ENCODE assay signal across 22 cellular contexts in the genomic region with DNA sequence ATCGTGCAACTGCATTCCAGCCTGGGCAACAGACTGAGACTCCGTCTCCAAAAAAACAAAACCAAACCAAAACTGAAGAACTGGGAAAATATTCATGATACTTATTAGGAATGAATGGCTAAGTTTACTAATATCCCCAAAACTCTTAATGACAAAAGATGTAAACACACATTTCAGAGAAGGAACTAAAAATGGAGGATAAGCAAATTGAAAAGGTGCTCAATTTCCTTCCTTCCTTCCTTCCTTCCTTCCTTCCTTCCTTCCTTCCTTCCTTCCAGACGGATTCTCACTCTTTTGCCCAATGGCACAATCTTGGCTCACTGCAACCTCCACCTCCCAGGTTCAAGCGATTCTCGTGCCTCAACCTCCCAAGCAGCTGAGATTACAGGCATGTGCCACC. TPM values are rescaled to one million over a fixed set of nuclear protein-coding genes. Genes with fewer than 3 reads are reported as not detected.
A peak's percentile ranks its signal among the peaks of the same experiment; 100 is the strongest.
DNase-seq lines count a peak whose midpoint lies in the region; ATAC-seq, FAIRE-seq and TF ChIP-seq lines count a peak whose summit lies in the region.
"Had no signal": no experiment of that assay in that cellular context is flagged by ENCODE, and none has a peak within 500 bp of the region (broad histone marks: within the 10 kb centered on the region; RNA-seq: fewer than 3 reads in every experiment).

No MANE protein-coding gene starts in this region.

- no peaks in the 10 kb centered on the region for H3K9me3 ChIP-seq in BLaER1 treated with 17β-estradiol and CSF1 and Interleukin-3, amounts not matched to agents 10 nM and 100 nM (replicated peaks in 1 of 11)
- H3K9me3 ChIP-seq in GM23248 (ENCODE audit: low read depth) = no peaks in the 10 kb centered on the region
- no peaks in the 10 kb centered on the region for H3K9me3 ChIP-seq in endothelial cell of umbilical vein (replicated peaks; ENCODE audit: control insufficient read depth, insufficient read depth, low read length)
- H3K9me3 ChIP-seq in gastrocnemius medialis = no peaks in the 10 kb centered on the region
- H3K9me3 ChIP-seq: SJSA1 had no signal

- no peaks in the 10 kb centered on the region for H4K20me1 ChIP-seq in BLaER1 treated with 17β-estradiol and CSF1 and Interleukin-3, amounts not matched to agents 10 nM and 100 nM
- no peaks in the 10 kb centered on the region for H4K20me1 ChIP-seq in GM23248 (ENCODE audit: insufficient read depth)
- no peaks in the 10 kb centered on the region for H4K20me1 ChIP-seq in endothelial cell of umbilical vein (replicated peaks; ENCODE audit: control insufficient read depth, extremely low read depth, insufficient read depth, low read length)

- POLR2A ChIA-PET in endothelial cell of umbilical vein (lab: Charles Lee) = no interaction called here

- H3K27ac ChIP-seq in BLaER1 treated with 17β-estradiol and CSF1 and Interleukin-3, amounts not matched to agents 10 nM and 100 nM = peak overlapping the region in 1 of 11 experiments; percentile 88; a peak in 1 of 22 replicates
- H3K27ac ChIP-seq in GM23248 = no peak overlapping the region
- no peak overlapping the region for H3K27ac ChIP-seq in endothelial cell of umbilical vein (ENCODE audit: insufficient read depth, low read depth, low read length)
- no peak overlapping the region for H3K27ac ChIP-seq in gastrocnemius medialis
- H3K27ac ChIP-seq: C4-2B, SJSA1 had no signal

- H3K27ac Mint-ChIP-seq in type B pancreatic cell = no peak overlapping the region

- ATAC-seq in gastrocnemius medialis = no peak
- no peak for ATAC-seq in HG02884 (IDR thresholded peaks at IDR 0.05; ENCODE audit: unreplicated experiment)
- ATAC-seq in HG02840 (IDR thresholded peaks at IDR 0.05; ENCODE audit: low FRiP score, unreplicated experiment) = no peak
- ATAC-seq: GM12878, HCT116, Right ventricle myocardium inferior had no signal

- no peak for TF ChIP-seq CTCF in endothelial cell of umbilical vein (IDR thresholded peaks at IDR 0.05; ENCODE audit: extremely low read depth in 1 of 2, insufficient read depth in 1 of 2, low read depth in 1 of 2, low read length in 2 of 2)
- no peak for TF ChIP-seq CTCF in type B pancreatic cell (conservative IDR thresholded peaks at IDR 0.05)
- no peak for TF ChIP-seq CTCF in gastrocnemius medialis (IDR thresholded peaks at IDR 0.05 in 4 of 5, conservative IDR thresholded peaks at IDR 0.05 in 1 of 5)

- no peaks in the 10 kb centered on the region for H3K9me3 Mint-ChIP-seq in type B pancreatic cell

- peaks cover 35 to 69% (median 53%) of the 10 kb centered on the region in 10 experiments for H3K4me1 ChIP-seq in BLaER1 treated with 17β-estradiol and CSF1 and Interleukin-3, amounts not matched to agents 10 nM and 100 nM
- H3K4me1 ChIP-seq in GM23248 (ENCODE audit: insufficient read depth) (peaks cover 14% of the 10 kb centered on the region), endothelial cell of umbilical vein (ENCODE audit: control insufficient read depth, extremely low read depth, insufficient read depth, low read length) (peaks cover 6% of the 10 kb centered on the region), gastrocnemius medialis (peaks cover 0 to 10% of the 10 kb centered on the region in 2 donors)

- in situ Hi-C loops in GM23248 (cut with MboI) (loop anchor here (10.0 kb wide), 1 partner anchor 125 kb away; no protein-coding TSS in a partner anchor), gastrocnemius medialis (cut with MboI; ENCODE audit: low sequenced_read_pairs in 4 of 4) (loop anchor here in 1 of 4 donors (25.0 kb wide), 3 partner anchors 88 to 463 kb away; partner anchors contain the start of genes CLDN22 and CLDN24)

- no peak for DNase-seq in GM23248
- no peak for DNase-seq in endothelial cell of umbilical vein (ENCODE audit: low read depth, low spot score)
- DNase-seq in type B pancreatic cell (ENCODE audit: extremely low spot score, unreplicated experiment) = no peak
- no peak for DNase-seq in gastrocnemius medialis
- DNase-seq: ACHN, COR-L47, DMS79 treated with DMSO at 0.1 percent for 48 hours, NCI-H1694 treated with DMSO at 0.1 percent for 48 hours, NCI-H2081 treated with DMSO at 0.1 percent for 48 hours, NCI-H2171 treated with DMSO at 0.1 percent for 48 hours, NCI-H524 treated with DMSO at 0.1 percent for 48 hours, NCI-H82 had no signal

- 0 out of 2 replicates have a peak, but pooled peaks cover 3% of the 10 kb centered on the region for H3F3A ChIP-seq in GM23248 (ENCODE audit: insufficient read depth)

- H3K27me3 Mint-ChIP-seq in type B pancreatic cell = peaks cover 15% of the 10 kb centered on the region

- CTCF ChIA-PET in endothelial cell of umbilical vein (lab: Charles Lee) = no interaction called here

- no peaks in the 10 kb centered on the region for H3K79me2 ChIP-seq in GM23248 (ENCODE audit: insufficient read depth)
- no peaks in the 10 kb centered on the region for H3K79me2 ChIP-seq in endothelial cell of umbilical vein (ENCODE audit: control insufficient read depth, insufficient read depth, low read length)

- H3K9me2 ChIP-seq in GM23248 (ENCODE audit: insufficient read depth) = no peaks in the 10 kb centered on the region

- TF ChIP-seq POLR2A in endothelial cell of umbilical vein (IDR thresholded peaks at IDR 0.05; ENCODE audit: low read depth, low read length) (no peak), gastrocnemius medialis (IDR thresholded peaks at IDR 0.05) (no peak)

- H3K4me3 Mint-ChIP-seq in type B pancreatic cell = peak overlapping the region; percentile 58

- no peaks in the 10 kb centered on the region for H3K9me1 ChIP-seq in endothelial cell of umbilical vein (replicated peaks; ENCODE audit: control insufficient read depth, extremely low read depth, insufficient read depth, low read length)

- H3K4me1 Mint-ChIP-seq in type B pancreatic cell (ENCODE audit: unreplicated experiment) = peaks cover 22% of the 10 kb centered on the region

- WGBS in GM23248 (ENCODE audit: low coverage in 1 of 2, low lambda C conversion rate in 2 of 2, missing lambda C conversion rate in 2 of 2), 2 experiments = 79% methylated on average over 5 of the region's 5 CpGs

- dilution Hi-C loops in endothelial cell of umbilical vein (cut with MboI; ENCODE audit: extremely low pct_ligation_motif_present, low sequenced_read_pairs) = no loop called here

- no peak overlapping the region for H3K4me3 ChIP-seq in BLaER1 treated with 17β-estradiol and CSF1 and Interleukin-3, amounts not matched to agents 10 nM and 100 nM
- no peak overlapping the region for H3K4me3 ChIP-seq in GM23248
- H3K4me3 ChIP-seq in endothelial cell of umbilical vein (replicated peaks in 1 of 3; ENCODE audit: insufficient read depth in 1 of 3, low read depth in 1 of 3, low read length in 3 of 3) = no peak overlapping the region
- no peak overlapping the region for H3K4me3 ChIP-seq in gastrocnemius medialis
- H3K4me3 ChIP-seq: GM12878, SJSA1 had no signal

- H3K27me3 ChIP-seq in BLaER1 treated with 17β-estradiol and CSF1 and Interleukin-3, amounts not matched to agents 10 nM and 100 nM = peaks cover 0 to 5% (median 0%) of the 10 kb centered on the region in 11 experiments; a peak in 1 of 22 replicates
- H3K27me3 ChIP-seq in GM23248 (replicated peaks; ENCODE audit: insufficient read depth) = no peaks in the 10 kb centered on the region
- H3K27me3 ChIP-seq in endothelial cell of umbilical vein (ENCODE audit: control insufficient read depth in 2 of 2, insufficient read depth in 2 of 2, low read length in 2 of 2) = no peaks in the 10 kb centered on the region
- H3K27me3 ChIP-seq in gastrocnemius medialis = no peaks in the 10 kb centered on the region
- H3K27me3 ChIP-seq: SJSA1 had no signal

- no peaks in the 10 kb centered on the region for H3K36me3 Mint-ChIP-seq in type B pancreatic cell

- no peaks in the 10 kb centered on the region for H3K36me3 ChIP-seq in BLaER1 treated with 17β-estradiol and CSF1 and Interleukin-3, amounts not matched to agents 10 nM and 100 nM
- H3K36me3 ChIP-seq in GM23248 (ENCODE audit: low read depth) (no peaks in the 10 kb centered on the region), endothelial cell of umbilical vein (ENCODE audit: control insufficient read depth in 2 of 2, extremely low read depth in 1 of 2, insufficient read depth in 2 of 2, low read length in 2 of 2) (no peaks in the 10 kb centered on the region), gastrocnemius medialis (no peaks in the 10 kb centered on the region)
- H3K36me3 ChIP-seq: SJSA1 had no signal

- BruUV-seq in endothelial cell of umbilical vein (replicated peaks; lab: Mats Ljungman, UMichigan) = no TSS peak

- no peak overlapping the region for H3K9ac ChIP-seq in BLaER1 treated with 17β-estradiol and CSF1 and Interleukin-3, amounts not matched to agents 10 nM and 100 nM
- H3K9ac ChIP-seq in GM23248 (no peak overlapping the region), endothelial cell of umbilical vein (replicated peaks; ENCODE audit: extremely low read depth, insufficient read depth, low read length) (no peak overlapping the region)

- intact Hi-C loops in endothelial cell of umbilical vein (cut with micrococcal nuclease) = no loop called here
- intact Hi-C loops in gastrocnemius medialis (cut with DNase I; ENCODE audit: low total_unique reads) = no loop called here

- peak; percentile 37 for FAIRE-seq in endothelial cell of umbilical vein (lab: Jason Lieb, UNC)
- FAIRE-seq: GM12878, H1, RCC 7860 had no signal

- H3K4me2 ChIP-seq in BLaER1 treated with 17β-estradiol and CSF1 and Interleukin-3, amounts not matched to agents 10 nM and 100 nM = peak overlapping the region; percentile 30 to 99 (median 91); a peak in 15 of 22 replicates
- H3K4me2 ChIP-seq in GM23248 (ENCODE audit: unreplicated experiment) (no peak overlapping the region), endothelial cell of umbilical vein (ENCODE audit: insufficient read depth, low read length) (no peak overlapping the region)

- H2AFZ ChIP-seq in GM23248 (peak overlapping the region; percentile 100), endothelial cell of umbilical vein (ENCODE audit: low read depth, low read length) (no peak overlapping the region)

TF ChIP-seq in endothelial cell of umbilical vein, 7 proteins besides CTCF, POLR2A, EP300 and RAD21 (continues in another document):
- TF ChIP-seq GATA2 (IDR thresholded peaks at IDR 0.05; ENCODE audit: insufficient read depth, insufficient read length, low read depth, low read length) (no peak), EZH2 (IDR thresholded peaks at IDR 0.05; ENCODE audit: borderline replicate concordance, low read depth, low read length, severe bottlenecking) (no peak)

RNA-seq across cellular contexts. Expression of gene CDKN2AIP, which starts 44.4 kb away (rescaled TPM):
- total RNA-seq in GM23248 (2014; rRNA removed; shearing (Covaris generic)) = 18.7 and 20.4 TPM in 2 replicates
- polyA plus RNA-seq in GM23248 (2016; fragmentation: Nextera tagmentation; extraction: Ambion mirVana) (14.6 and 16.7 TPM in 2 replicates), endothelial cell of umbilical vein (4.7 and 5.1 TPM in 2 replicates)
- total RNA-seq in endothelial cell of umbilical vein (10.4 and 12.8 TPM in 2 replicates), type B pancreatic cell (ENCODE audit: low replicate concordance) (29.7 and 57.5 TPM in 2 replicates), gastrocnemius medialis (10 to 100 TPM in 3 of 4 donors, 1 to 10 TPM in 1; 9.2 to 17.3 (median 12.2) TPM)
- 6.8 and 7.2 TPM in 2 replicates for polyA plus RNA-seq in endothelial cell of umbilical vein (2011; cell fraction: cytosol; rRNA removed)
- 8.9 and 9.7 TPM in 2 replicates for polyA plus RNA-seq in endothelial cell of umbilical vein (2011; cell fraction: nucleus; rRNA removed)
- polyA plus RNA-seq in endothelial cell of umbilical vein (2012) = 7.3 and 8.9 TPM in 2 replicates
- polyA minus RNA-seq in endothelial cell of umbilical vein = 4.6 and 11.0 TPM in 2 replicates
- 30.9 TPM for polyA minus RNA-seq in endothelial cell of umbilical vein (2011; cell fraction: cytosol; rRNA and poly(A)+ RNA removed)
- polyA minus RNA-seq in endothelial cell of umbilical vein (2011; cell fraction: nucleus; rRNA and poly(A)+ RNA removed) = 13.5 and 16.4 TPM in 2 replicates

Comparison
In these comparisons a context has a peak if more than half of its experiments do, and no peak if none do; other contexts are left out.
1. H3K4me2 ChIP-seq: peak in BLaER1 treated with 17β-estradiol and CSF1 and Interleukin-3, amounts not matched to agents 10 nM and 100 nM (11 of 11); none in GM23248 (single experiment) and endothelial cell of umbilical vein (single experiment).